ENCODE assay signal across 20 cellular contexts in genomic region chr7:76040126-76040525, GRCh38.
"Had no signal": no experiment of that assay in that cellular context is flagged by ENCODE, and none has a peak within 500 bp of the region (broad histone marks: within the 10 kb centered on the region; RNA-seq: fewer than 3 reads in every experiment).

No MANE protein-coding gene starts in this region.

- H3K4me3 ChIP-seq: hepatocyte, psoas muscle, spleen, stomach had no signal

- H3K27me3 Mint-ChIP-seq: naive B cell had no signal

- H3K4me3 Mint-ChIP-seq: endodermal cell, naive B cell had no signal

- H3K27ac ChIP-seq: foreskin keratinocyte, hepatocyte, neutrophil, psoas muscle, spleen, stomach had no signal

- H3K9me3 Mint-ChIP-seq: endodermal cell had no signal

- ATAC-seq: foreskin keratinocyte, left colon, psoas muscle, sciatic nerve had no signal

- H3K27ac Mint-ChIP-seq: endodermal cell had no signal

- H3K9me3 ChIP-seq: neutrophil, psoas muscle, spleen, stomach had no signal

- H3K4me1 ChIP-seq: foreskin keratinocyte had no signal

- DNase-seq: dermis blood vessel endothelial cell; endodermal cell; erythroblast; foreskin keratinocyte; left colon; mesendoderm; naive B cell; psoas muscle; retina; spleen; stimulated activated CD4-positive, alpha-beta T cell treated with anti-CD3 and anti-CD28 coated beads, Interleukin-15, amount 100 ng/mL, for 24 hours; stimulated activated CD4-positive, alpha-beta T cell treated with anti-CD3 and anti-CD28 coated beads, Interleukin-1b, Interleukin-23, amount 100 ng/mL, for 48 hours; stimulated activated CD4-positive, alpha-beta T cell treated with anti-CD3 and anti-CD28 coated beads, Interleukin-4, amount 100 ng/mL, for 24 hours; stimulated activated naive CD4-positive, alpha-beta T cell; stomach; substantia nigra; trophoblast cell had no signal
